8 cellular contexts compared by ENCODE assay signal in genomic region chr4:10115271-10115656, GRCh38. TPM values are rescaled to one million over a fixed set of nuclear protein-coding genes. Genes with fewer than 3 reads are reported as not detected.
A peak's percentile ranks its signal among the peaks of the same experiment; 100 is the strongest.
DNase-seq lines count a peak whose midpoint lies in the region; TF ChIP-seq lines count a peak whose summit lies in the region.

No MANE protein-coding gene starts in this region.

- H3K9ac ChIP-seq in iPS-20b (ENCODE audit: low read depth, low read length) (peak overlapping the region; percentile 91; the same call in 1 of the 2 replicates), subcutaneous abdominal adipose tissue (ENCODE audit: low read length in 5 of 5) (peak overlapping the region in 4 of 5 donors; percentile 16 to 77 (median 72))

- H3K36me3 ChIP-seq in iPS-20b (ENCODE audit: insufficient read depth, low read depth, low read length) = peaks cover 56% of the 10 kb centered on the region
- H3K36me3 ChIP-seq in subcutaneous abdominal adipose tissue (ENCODE audit: control insufficient read depth in 5 of 5, insufficient read depth in 5 of 5, low read length in 5 of 5) = peaks cover 0 to 48% (median 46%) of the 10 kb centered on the region in 5 donors
- peaks cover 0 to 45% of the 10 kb centered on the region in 2 donors for H3K36me3 ChIP-seq in adrenal gland (replicated peaks in 1 of 2)

- peak overlapping the region; percentile 92 for H3K27ac Mint-ChIP-seq in activated naive CD4-positive, alpha-beta T cell treated with anti-CD3 and anti-CD28 coated beads, Interleukin-2, amount 10 ng/mL, durations not matched to agents 7 days and 5 days
- peak overlapping the region; percentile 83 for H3K27ac Mint-ChIP-seq in activated T-helper 2 cell treated with anti-CD3 and anti-CD28 coated beads, Interferon-gamma antibody, Interleukin-2, Interleukin-4, amounts not matched to agents 10 μg/mL and 5 μg/mL and 100 μg/mL, durations not matched to agents 14 hours and 24 hours and 36 hours

- H3K27me3 ChIP-seq in iPS-20b (ENCODE audit: insufficient read depth, low read length) = no peaks in the 10 kb centered on the region
- no peaks in the 10 kb centered on the region for H3K27me3 ChIP-seq in subcutaneous abdominal adipose tissue (ENCODE audit: control insufficient read depth in 5 of 5, insufficient read depth in 4 of 5, low read length in 5 of 5)
- no peaks in the 10 kb centered on the region for H3K27me3 ChIP-seq in adrenal gland

- TF ChIP-seq CTCF in adrenal gland (IDR thresholded peaks at IDR 0.05) = no peak

- no peaks in the 10 kb centered on the region for H3K9me3 Mint-ChIP-seq in activated naive CD4-positive, alpha-beta T cell treated with anti-CD3 and anti-CD28 coated beads, Interleukin-2, amount 10 ng/mL, durations not matched to agents 7 days and 5 days
- no peaks in the 10 kb centered on the region for H3K9me3 Mint-ChIP-seq in activated T-helper 2 cell treated with anti-CD3 and anti-CD28 coated beads, Interferon-gamma antibody, Interleukin-2, Interleukin-4, amounts not matched to agents 10 μg/mL and 5 μg/mL and 100 μg/mL, durations not matched to agents 14 hours and 24 hours and 36 hours

- CTCF ChIA-PET in activated naive CD4-positive, alpha-beta T cell treated with anti-CD3 and anti-CD28 coated beads, Interleukin-2, amount 10 ng/mL, durations not matched to agents 7 days and 5 days (lab: Charles Lee) = interaction anchor here (1.4 kb wide), 1 partner anchor 19 kb away, joined by 3 read pairs; no protein-coding TSS in a partner anchor

- intact Hi-C loops in activated T-helper 2 cell treated with anti-CD3 and anti-CD28 coated beads, Interferon-gamma antibody, Interleukin-2, Interleukin-4, amounts not matched to agents 10 μg/mL and 5 μg/mL and 100 μg/mL, durations not matched to agents 14 hours and 24 hours and 36 hours (cut with micrococcal nuclease) = loop anchor here (5.0 kb wide), 1 partner anchor 617 kb away; no protein-coding TSS in a partner anchor
- intact Hi-C loops in adrenal gland (cut with DNase I) = no loop called here

- H3K36me3 Mint-ChIP-seq in activated naive CD4-positive, alpha-beta T cell treated with anti-CD3 and anti-CD28 coated beads, Interleukin-2, amount 10 ng/mL, durations not matched to agents 7 days and 5 days = peaks cover 55% of the 10 kb centered on the region
- peaks cover 58% of the 10 kb centered on the region for H3K36me3 Mint-ChIP-seq in activated T-helper 2 cell treated with anti-CD3 and anti-CD28 coated beads, Interferon-gamma antibody, Interleukin-2, Interleukin-4, amounts not matched to agents 10 μg/mL and 5 μg/mL and 100 μg/mL, durations not matched to agents 14 hours and 24 hours and 36 hours (ENCODE audit: low read depth)

- peaks cover 50% of the 10 kb centered on the region for H3K4me1 ChIP-seq in iPS-20b (ENCODE audit: insufficient read depth, low read length)
- H3K4me1 ChIP-seq in subcutaneous abdominal adipose tissue (ENCODE audit: control insufficient read depth in 5 of 5, insufficient read depth in 5 of 5, low read length in 5 of 5) = peaks cover 9 to 60% (median 44%) of the 10 kb centered on the region in 5 donors
- peaks cover 3 to 13% of the 10 kb centered on the region in 2 donors for H3K4me1 ChIP-seq in adrenal gland (replicated peaks in 1 of 2)

- WGBS in adrenal gland, 4 donors = 59 to 64% (median 61%) methylated on average over 6 to 8 of the region's 8 CpGs

- H3K27me3 Mint-ChIP-seq in activated naive CD4-positive, alpha-beta T cell treated with anti-CD3 and anti-CD28 coated beads, Interleukin-2, amount 10 ng/mL, durations not matched to agents 7 days and 5 days = no peaks in the 10 kb centered on the region
- no peaks in the 10 kb centered on the region for H3K27me3 Mint-ChIP-seq in activated T-helper 2 cell treated with anti-CD3 and anti-CD28 coated beads, Interferon-gamma antibody, Interleukin-2, Interleukin-4, amounts not matched to agents 10 μg/mL and 5 μg/mL and 100 μg/mL, durations not matched to agents 14 hours and 24 hours and 36 hours (ENCODE audit: low read depth)

- peaks cover 79% of the 10 kb centered on the region for H3K4me1 Mint-ChIP-seq in activated naive CD4-positive, alpha-beta T cell treated with anti-CD3 and anti-CD28 coated beads, Interleukin-2, amount 10 ng/mL, durations not matched to agents 7 days and 5 days
- peaks cover 68% of the 10 kb centered on the region for H3K4me1 Mint-ChIP-seq in activated T-helper 2 cell treated with anti-CD3 and anti-CD28 coated beads, Interferon-gamma antibody, Interleukin-2, Interleukin-4, amounts not matched to agents 10 μg/mL and 5 μg/mL and 100 μg/mL, durations not matched to agents 14 hours and 24 hours and 36 hours (ENCODE audit: low read depth)

- DNase-seq in activated naive CD4-positive, alpha-beta T cell treated with anti-CD3 and anti-CD28 coated beads, Interleukin-2, amount 10 ng/mL, durations not matched to agents 7 days and 5 days = no peak
- no peak for DNase-seq in activated naive CD4-positive, alpha-beta T cell treated with anti-CD3 and anti-CD28 coated beads, Interleukin-2, amount 50 U/mL, for 16 hours
- DNase-seq in activated T-helper 2 cell treated with anti-CD3 and anti-CD28 coated beads, Interferon-gamma antibody, Interleukin-2, Interleukin-4, amounts not matched to agents 10 μg/mL and 5 μg/mL and 100 μg/mL, durations not matched to agents 14 hours and 24 hours and 36 hours (ENCODE audit: low spot score) = no peak
- DNase-seq in adrenal gland (no peak), NCI-H526 treated with DMSO at 0.1 percent for 48 hours (lab: John Stamatoyannopoulos, UW) (no peak), iPS-NIHi11 (ENCODE audit: low spot score) (no peak)

- H3K4me3 ChIP-seq in iPS-20b (ENCODE audit: low read length) (peak overlapping the region; percentile 92), subcutaneous abdominal adipose tissue (ENCODE audit: low read depth in 1 of 5, low read length in 5 of 5) (peak overlapping the region; percentile 75 to 89 (median 82)), adrenal gland (peak overlapping the region in 2 of 4 donors; percentile 41 to 90)

- H3K27ac ChIP-seq in iPS-20b (ENCODE audit: low read length) = no peak overlapping the region
- peak overlapping the region; percentile 93 for H3K27ac ChIP-seq in subcutaneous abdominal adipose tissue (ENCODE audit: low read depth, low read length)
- peak overlapping the region in 2 of 5 donors; percentile 90 to 92 for H3K27ac ChIP-seq in adrenal gland

- peak overlapping the region; percentile 95 for H3K4me3 Mint-ChIP-seq in activated naive CD4-positive, alpha-beta T cell treated with anti-CD3 and anti-CD28 coated beads, Interleukin-2, amount 10 ng/mL, durations not matched to agents 7 days and 5 days
- peak overlapping the region; percentile 93 for H3K4me3 Mint-ChIP-seq in activated T-helper 2 cell treated with anti-CD3 and anti-CD28 coated beads, Interferon-gamma antibody, Interleukin-2, Interleukin-4, amounts not matched to agents 10 μg/mL and 5 μg/mL and 100 μg/mL, durations not matched to agents 14 hours and 24 hours and 36 hours (ENCODE audit: low read depth)

- H3K9me3 ChIP-seq in iPS-20b (ENCODE audit: insufficient read depth, low read depth, low read length) (no peaks in the 10 kb centered on the region), subcutaneous abdominal adipose tissue (ENCODE audit: control insufficient read depth in 5 of 5, low read length in 5 of 5) (no peaks in the 10 kb centered on the region), adrenal gland (replicated peaks in 1 of 3) (no peaks in the 10 kb centered on the region)

- no peak for TF ChIP-seq POLR2A in adrenal gland (IDR thresholded peaks at IDR 0.05)

RNA-seq across cellular contexts. Expression of gene WDR1, which starts 1.3 kb away (rescaled TPM):
- total RNA-seq in activated T-helper 2 cell treated with anti-CD3 and anti-CD28 coated beads, Interferon-gamma antibody, Interleukin-2, Interleukin-4, amounts not matched to agents 10 μg/mL and 5 μg/mL and 100 μg/mL, durations not matched to agents 14 hours and 24 hours and 36 hours = 387 and 398 TPM in 2 replicates
- total RNA-seq in adrenal gland = 100 to 1,000 TPM in 7 of 8 donors, 10 to 100 TPM in 1; 84.4 to 219 (median 150) TPM
- polyA plus RNA-seq in adrenal gland = 100 to 1,000 TPM in 1 of 3 donors, 10 to 100 TPM in 2; 66.5 to 228 (median 67.6) TPM
